ENCODE assay signal across 8 cellular contexts in genomic region chr18:26804474-26804873, GRCh38.
A peak's percentile ranks its signal among the peaks of the same experiment; 100 is the strongest.
DNase-seq lines count a peak whose midpoint lies in the region; ATAC-seq and TF ChIP-seq lines count a peak whose summit lies in the region.
"Had no signal": no experiment of that assay in that cellular context is flagged by ENCODE, and none has a peak within 500 bp of the region (broad histone marks: within the 10 kb centered on the region; RNA-seq: fewer than 3 reads in every experiment).

No MANE protein-coding gene starts in this region.

- DNase-seq in NB4 (ENCODE audit: low read depth) (peak; percentile 15), endodermal cell (peak; percentile 75), neuronal stem cell (ENCODE audit: low spot score) (peak; percentile 26), immature natural killer cell (no peak)
- no peak for DNase-seq in central memory CD4-positive, alpha-beta T cell
- DNase-seq: activated CD8-positive, alpha-beta memory T cell treated with anti-CD3 and anti-CD28 coated beads for 24 hours had no signal

- H3K9me3 ChIP-seq in endodermal cell (ENCODE audit: control insufficient read depth, low read length) (peaks cover 12% of the 10 kb centered on the region), neuronal stem cell (replicated peaks in 1 of 2; ENCODE audit: control insufficient read depth in 2 of 2, insufficient read depth in 1 of 2, low read depth in 1 of 2, low read length in 2 of 2) (peaks cover 0 to 5% of the 10 kb centered on the region in 2 donors)

- H2BK120ac ChIP-seq in neuronal stem cell (ENCODE audit: low read depth, low read length), result no peak overlapping the region

- no peaks in the 10 kb centered on the region for H3K79me1 ChIP-seq in neuronal stem cell (ENCODE audit: low read depth, low read length)

- TF ChIP-seq POLR2A in NB4 (IDR thresholded peaks at IDR 0.05; ENCODE audit: extremely low read depth, insufficient read length), result no peak

- H3K23ac ChIP-seq in neuronal stem cell (ENCODE audit: low read depth, low read length, poor library complexity), result no peak overlapping the region

- H2BK15ac ChIP-seq in neuronal stem cell (ENCODE audit: low read length), result no peak overlapping the region

- no peak overlapping the region for H3K27ac Mint-ChIP-seq in endodermal cell
- no peak overlapping the region for H3K27ac Mint-ChIP-seq in immature natural killer cell

- no peak overlapping the region for H3K27ac ChIP-seq in endodermal cell (ENCODE audit: low read depth, low read length)
- no peak overlapping the region for H3K27ac ChIP-seq in neuronal stem cell (replicated peaks; ENCODE audit: low read length)

- H3K4me2 ChIP-seq in neuronal stem cell (ENCODE audit: insufficient read depth, low read length, poor library complexity, severe bottlenecking), result no peak overlapping the region

- H3K9me3 Mint-ChIP-seq in endodermal cell (peaks cover 11% of the 10 kb centered on the region), immature natural killer cell (peaks cover 0 to 17% (median 8%) of the 10 kb centered on the region in 6 donors)

- no peaks in the 10 kb centered on the region for H3K27me3 ChIP-seq in endodermal cell (ENCODE audit: control insufficient read depth, insufficient read depth, low read length, poor library complexity, severe bottlenecking)
- H3K27me3 ChIP-seq in neuronal stem cell (ENCODE audit: control insufficient read depth in 3 of 3, insufficient read depth in 3 of 3, low read depth in 1 of 3, low read length in 3 of 3), result no peaks in the 10 kb centered on the region

- H2AK5ac ChIP-seq in neuronal stem cell (ENCODE audit: low read depth, low read length), result no peak overlapping the region

- H3K27me3 Mint-ChIP-seq in endodermal cell (ENCODE audit: insufficient read depth) (peaks cover 4% of the 10 kb centered on the region), immature natural killer cell (ENCODE audit: low read depth in 3 of 3) (peaks cover 0 to 8% (median 0%) of the 10 kb centered on the region in 3 donors)

- H4K8ac ChIP-seq in neuronal stem cell (ENCODE audit: low read depth, low read length), result no peak overlapping the region

- H3K4me1 ChIP-seq in endodermal cell (ENCODE audit: control insufficient read depth, insufficient read depth, low read length) (no peaks in the 10 kb centered on the region), neuronal stem cell (ENCODE audit: control insufficient read depth in 2 of 2, insufficient read depth in 1 of 2, low read depth in 1 of 2, low read length in 2 of 2) (peaks cover 2 to 24% of the 10 kb centered on the region in 2 donors)

- H2AFZ ChIP-seq in neuronal stem cell (ENCODE audit: low read length), result peak overlapping the region; percentile 5

- H3K4me1 Mint-ChIP-seq in endodermal cell (peaks cover 5% of the 10 kb centered on the region), immature natural killer cell (no peaks in the 10 kb centered on the region)

- 29 to 44% methylated on average over 1 of the region's 1 CpG for WGBS in endodermal cell (ENCODE audit: insufficient coverage in 1 of 2, insufficient read length in 1 of 2), 2 experiments
- WGBS in neuronal stem cell (ENCODE audit: extremely low coverage in 2 of 2, insufficient read length in 2 of 2, insufficient replicate concordance in 1 of 2), 2 donors, result no CpG with 5 or more reads among the region's 1 CpG

- H2BK5ac ChIP-seq in neuronal stem cell (ENCODE audit: low read length), result no peak overlapping the region

- no peak overlapping the region for H3K14ac ChIP-seq in neuronal stem cell (ENCODE audit: low read length)

- ATAC-seq in GM18520 (IDR thresholded peaks at IDR 0.05; ENCODE audit: unreplicated experiment), result no peak

- H3K4me3 ChIP-seq in NB4 (ENCODE audit: low read depth, low read length) (no peak overlapping the region), endodermal cell (ENCODE audit: low read length) (no peak overlapping the region), neuronal stem cell (ENCODE audit: low read length in 2 of 2) (no peak overlapping the region)

- H4K91ac ChIP-seq in neuronal stem cell (ENCODE audit: low read depth, low read length, poor library complexity), result no peak overlapping the region

- H3K18ac ChIP-seq in neuronal stem cell (ENCODE audit: low read length), result no peak overlapping the region

- H3K36me3 ChIP-seq in endodermal cell (ENCODE audit: control insufficient read depth, insufficient read depth, low read length), result no peaks in the 10 kb centered on the region
- no peaks in the 10 kb centered on the region for H3K36me3 ChIP-seq in neuronal stem cell (replicated peaks in 1 of 2; ENCODE audit: control insufficient read depth in 2 of 2, insufficient read depth in 2 of 2, low read length in 2 of 2)

- H3K4ac ChIP-seq in neuronal stem cell (ENCODE audit: low read length), result no peak overlapping the region

- TF ChIP-seq CTCF in GM12872 (IDR thresholded peaks at IDR 0.05; ENCODE audit: insufficient read depth, low read depth, low read length) (peak; percentile 36; the same call in 2 of the 3 replicates), NB4 (IDR thresholded peaks at IDR 0.05; ENCODE audit: low read depth, low read length) (no peak), endodermal cell (conservative IDR thresholded peaks at IDR 0.05) (peak; percentile 81)

- H3K36me3 Mint-ChIP-seq in endodermal cell (ENCODE audit: low read depth), result no peaks in the 10 kb centered on the region
- H3K36me3 Mint-ChIP-seq in immature natural killer cell, result no peaks in the 10 kb centered on the region

- no peak overlapping the region for H2BK12ac ChIP-seq in neuronal stem cell (ENCODE audit: low read length)

- H3K4me3 Mint-ChIP-seq in endodermal cell (no peak overlapping the region), immature natural killer cell (no peak overlapping the region)

- H3K9ac ChIP-seq in endodermal cell (ENCODE audit: extremely low read depth, low read length, poor library complexity, severe bottlenecking), result no peak overlapping the region
- H3K9ac ChIP-seq in neuronal stem cell (ENCODE audit: low read depth, low read length, poor library complexity), result no peak overlapping the region

Comparison
In these comparisons a context has a peak if more than half of its experiments do, and no peak if none do; other contexts are left out.
1. DNase-seq: peak in NB4 (single experiment), endodermal cell (single experiment) and neuronal stem cell (single experiment); none in central memory CD4-positive, alpha-beta T cell (single experiment) and immature natural killer cell (0 of 3).